Comparison of ENCODE assay signal across 8 cellular contexts in genomic region chr3:128076465-128076782, GRCh38. TPM values are rescaled to one million over a fixed set of nuclear protein-coding genes. Genes with fewer than 3 reads are reported as not detected.
DNase-seq lines count a peak whose midpoint lies in the region; ATAC-seq and TF ChIP-seq lines count a peak whose summit lies in the region.

No MANE protein-coding gene starts in this region.

- TF ChIP-seq CTCF in breast epithelium (IDR thresholded peaks at IDR 0.05) (no peak), MCF 10A (IDR thresholded peaks at IDR 0.05; ENCODE audit: unreplicated experiment) (no peak), esophagus squamous epithelium (IDR thresholded peaks at IDR 0.05) (no peak)

- ATAC-seq in naive thymus-derived CD4-positive, alpha-beta T cell: peak; percentile 4
- ATAC-seq in aorta (ENCODE audit: low FRiP score): peak; percentile 13

- no peaks in the 10 kb centered on the region for H3K9me3 Mint-ChIP-seq in MCF 10A (ENCODE audit: unreplicated experiment)
- H3K9me3 Mint-ChIP-seq in naive thymus-derived CD4-positive, alpha-beta T cell: no peaks in the 10 kb centered on the region

- H3K27me3 ChIP-seq in breast epithelium (no peaks in the 10 kb centered on the region), esophagus squamous epithelium (no peaks in the 10 kb centered on the region), aorta (ENCODE audit: control insufficient read depth in 1 of 2, insufficient read depth in 2 of 2, low read length in 1 of 2) (no peaks in the 10 kb centered on the region)
- H3K27me3 ChIP-seq in naive thymus-derived CD4-positive, alpha-beta T cell (ENCODE audit: control insufficient read depth in 2 of 2, insufficient read depth in 2 of 2, low read length in 2 of 2): no peaks in the 10 kb centered on the region

- TF ChIP-seq POLR2A in breast epithelium (IDR thresholded peaks at IDR 0.05): no peak
- no peak for TF ChIP-seq POLR2A in esophagus squamous epithelium (IDR thresholded peaks at IDR 0.05)

- H3K36me3 Mint-ChIP-seq in MCF 10A (ENCODE audit: insufficient read depth, unreplicated experiment): peaks cover 49% of the 10 kb centered on the region
- peaks cover 4 to 35% (median 25%) of the 10 kb centered on the region in 5 donors for H3K36me3 Mint-ChIP-seq in naive thymus-derived CD4-positive, alpha-beta T cell

- no peak overlapping the region for H3K27ac Mint-ChIP-seq in MCF 10A (ENCODE audit: low read depth, unreplicated experiment)
- peak overlapping the region in 2 of 9 donors; percentile 43 to 54 for H3K27ac Mint-ChIP-seq in naive thymus-derived CD4-positive, alpha-beta T cell

- no peak for DNase-seq in breast epithelium (ENCODE audit: low spot score in 2 of 2)
- DNase-seq in MCF 10A (ENCODE audit: unreplicated experiment): no peak
- no peak for DNase-seq in esophagus squamous epithelium (lab: John Stamatoyannopoulos, UW)
- peak in 1 of 9 donors; percentile 4 for DNase-seq in naive thymus-derived CD4-positive, alpha-beta T cell
- DNase-seq in aorta: no peak
- DNase-seq in SHP77 treated with DMSO at 0.1 percent for 48 hours (lab: John Stamatoyannopoulos, UW): no peak
- DNase-seq in dedifferentiated amniotic fluid mesenchymal stem cell (ENCODE audit: extremely low spot score): no peak
- DNase-seq in KG1 (lab: John Stamatoyannopoulos, UW): no peak

- no peaks in the 10 kb centered on the region for H3K4me1 ChIP-seq in breast epithelium
- peaks cover 18 to 47% (median 19%) of the 10 kb centered on the region in 3 donors for H3K4me1 ChIP-seq in esophagus squamous epithelium
- H3K4me1 ChIP-seq in naive thymus-derived CD4-positive, alpha-beta T cell (ENCODE audit: control insufficient read depth in 2 of 2, insufficient read depth in 2 of 2, low read length in 2 of 2): peaks cover 0 to 9% of the 10 kb centered on the region in 2 donors
- H3K4me1 ChIP-seq in aorta (ENCODE audit: control insufficient read depth in 1 of 2, insufficient read depth in 2 of 2, low read length in 2 of 2): no peaks in the 10 kb centered on the region

- POLR2A ChIA-PET in MCF 10A (lab: Yijun Ruan, JAX): no interaction called here
- POLR2A ChIA-PET in naive thymus-derived CD4-positive, alpha-beta T cell (lab: Charles Lee): interaction anchor here (0.6 to 1.8 kb wide), 4 partner anchors 19 to 216 kb away, joined by 3 to 5 read pairs (median 4); partner anchors contain the start of gene EEFSEC

- H3K36me3 ChIP-seq in breast epithelium: no peaks in the 10 kb centered on the region
- peaks cover under 1 to 55% (median 12%) of the 10 kb centered on the region in 3 donors for H3K36me3 ChIP-seq in esophagus squamous epithelium
- H3K36me3 ChIP-seq in naive thymus-derived CD4-positive, alpha-beta T cell (ENCODE audit: control insufficient read depth in 2 of 3, insufficient read depth in 3 of 3, low read length in 3 of 3): peaks cover 0 to 44% (median 2%) of the 10 kb centered on the region in 3 experiments
- no peaks in the 10 kb centered on the region for H3K36me3 ChIP-seq in aorta (ENCODE audit: control insufficient read depth in 1 of 2, insufficient read depth in 2 of 2, low read length in 1 of 2)

- no peaks in the 10 kb centered on the region for H3K27me3 Mint-ChIP-seq in MCF 10A (ENCODE audit: insufficient read depth, unreplicated experiment)
- H3K27me3 Mint-ChIP-seq in naive thymus-derived CD4-positive, alpha-beta T cell: peaks cover 0 to 2% (median 0%) of the 10 kb centered on the region in 5 donors

- BruUV-seq in MCF 10A (replicated peaks; lab: Mats Ljungman, UMichigan): no TSS peak

- CTCF ChIA-PET in MCF 10A (lab: Yijun Ruan, JAX): interaction anchor here (1.1 kb wide), 3 partner anchors 11 to 90 kb away, joined by 3 to 4 read pairs (median 3); no protein-coding TSS in a partner anchor
- CTCF ChIA-PET in naive thymus-derived CD4-positive, alpha-beta T cell (lab: Charles Lee): interaction anchor here (1.5 kb wide), 1 partner anchor 57 kb away, joined by 5 read pairs; no protein-coding TSS in a partner anchor

- H3K27ac ChIP-seq in breast epithelium (peak overlapping the region in 1 of 2 donors; percentile 13), esophagus squamous epithelium (peak overlapping the region in 3 of 4 donors; percentile 25 to 71 (median 71)), aorta (ENCODE audit: low read depth in 1 of 2, low read length in 2 of 2) (no peak overlapping the region)
- H3K27ac ChIP-seq in naive thymus-derived CD4-positive, alpha-beta T cell (ENCODE audit: low read depth, low read length): peak overlapping the region; percentile 42

- H3K4me3 ChIP-seq in breast epithelium (peak overlapping the region; percentile 48 to 70 (median 51)), esophagus squamous epithelium (peak overlapping the region; percentile 37 to 70 (median 60)), aorta (ENCODE audit: low read length in 2 of 2) (peak overlapping the region; percentile 16 to 27)
- H3K4me3 ChIP-seq in naive thymus-derived CD4-positive, alpha-beta T cell (ENCODE audit: low read length): peak overlapping the region; percentile 53

- 6 to 13% methylated on average over 3 to 8 of the region's 18 CpGs for WGBS in esophagus squamous epithelium, 2 donors
- WGBS in aorta, 2 donors: 3 to 10% methylated on average over 16 to 18 of the region's 18 CpGs

- no peak overlapping the region for H3K4me3 Mint-ChIP-seq in MCF 10A (ENCODE audit: unreplicated experiment)
- peak overlapping the region; percentile 55 to 82 (median 74) for H3K4me3 Mint-ChIP-seq in naive thymus-derived CD4-positive, alpha-beta T cell

- intact Hi-C loops in breast epithelium (cut with DNase I; ENCODE audit: low total_unique reads): no loop called here
- intact Hi-C loops in MCF 10A (cut with micrococcal nuclease): no loop called here
- intact Hi-C loops in esophagus squamous epithelium (cut with DNase I): no loop called here
- intact Hi-C loops in naive thymus-derived CD4-positive, alpha-beta T cell (cut with micrococcal nuclease): loop anchor here in 1 of 2 donors (5.0 kb wide), 1 partner anchor 416 kb away; the partner anchor contains the start of gene GATA2
- intact Hi-C loops in aorta (cut with DNase I): no loop called here

- no peaks in the 10 kb centered on the region for H3K9me3 ChIP-seq in breast epithelium
- no peaks in the 10 kb centered on the region for H3K9me3 ChIP-seq in esophagus squamous epithelium
- no peaks in the 10 kb centered on the region for H3K9me3 ChIP-seq in naive thymus-derived CD4-positive, alpha-beta T cell (ENCODE audit: control insufficient read depth in 2 of 3, low read length in 3 of 3)
- H3K9me3 ChIP-seq in aorta (ENCODE audit: control insufficient read depth, low read length): no peaks in the 10 kb centered on the region

- H3K4me1 Mint-ChIP-seq in MCF 10A (ENCODE audit: insufficient read depth, unreplicated experiment): peaks cover 8% of the 10 kb centered on the region
- peaks cover 0 to 12% (median 7%) of the 10 kb centered on the region in 7 donors for H3K4me1 Mint-ChIP-seq in naive thymus-derived CD4-positive, alpha-beta T cell

RNA-seq across cellular contexts. Expression of gene SEC61A1, which starts 24.2 kb away (rescaled TPM):
- 100 to 1,000 TPM; 105 to 166 (median 142) TPM for total RNA-seq in breast epithelium
- 418 and 519 TPM in 2 replicates for total RNA-seq in MCF 10A (2022)
- 100 to 1,000 TPM in 3 of 4 donors, 10 to 100 TPM in 1; 99.9 to 183 (median 124) TPM for total RNA-seq in esophagus squamous epithelium
- total RNA-seq in naive thymus-derived CD4-positive, alpha-beta T cell: 100 to 1,000 TPM; 110 to 219 (median 132) TPM
- 100 to 1,000 TPM in 1 of 2 donors, 10 to 100 TPM in 1; 94.8 to 117 TPM for polyA plus RNA-seq in naive thymus-derived CD4-positive, alpha-beta T cell
- total RNA-seq in aorta: 100 to 1,000 TPM; 156 to 172 TPM
- polyA plus RNA-seq in aorta: 100 to 1,000 TPM in 1 of 2 donors, 10 to 100 TPM in 1; 33.6 to 127 TPM

RNA-seq across cellular contexts. Expression of gene RUVBL1, which starts 47.2 kb away (rescaled TPM):
- total RNA-seq in breast epithelium (10 to 100 TPM; 17.8 to 50.5 (median 36.0) TPM), MCF 10A (2022) (88.1 and 114 TPM in 2 replicates), esophagus squamous epithelium (10 to 100 TPM; 17.6 to 50.4 (median 34.3) TPM), aorta (10 to 100 TPM; 15.4 to 17.5 TPM)
- 10 to 100 TPM; 16.8 to 59.3 (median 22.5) TPM for total RNA-seq in naive thymus-derived CD4-positive, alpha-beta T cell
- polyA plus RNA-seq in naive thymus-derived CD4-positive, alpha-beta T cell: 10 to 100 TPM; 54.8 to 73.7 TPM
- polyA plus RNA-seq in aorta: 10 to 100 TPM; 12.3 to 18.5 TPM

Comparison
In these comparisons a context has a peak if more than half of its experiments do, and no peak if none do; other contexts are left out.
1. H3K27ac ChIP-seq: peak in esophagus squamous epithelium (3 of 4) and naive thymus-derived CD4-positive, alpha-beta T cell (single experiment); none in aorta (0 of 2).
2. Peak in every context shown above with its lines, with median percentiles within 50 percentile points of each other: H3K4me3 ChIP-seq.